In the genomic region with DNA sequence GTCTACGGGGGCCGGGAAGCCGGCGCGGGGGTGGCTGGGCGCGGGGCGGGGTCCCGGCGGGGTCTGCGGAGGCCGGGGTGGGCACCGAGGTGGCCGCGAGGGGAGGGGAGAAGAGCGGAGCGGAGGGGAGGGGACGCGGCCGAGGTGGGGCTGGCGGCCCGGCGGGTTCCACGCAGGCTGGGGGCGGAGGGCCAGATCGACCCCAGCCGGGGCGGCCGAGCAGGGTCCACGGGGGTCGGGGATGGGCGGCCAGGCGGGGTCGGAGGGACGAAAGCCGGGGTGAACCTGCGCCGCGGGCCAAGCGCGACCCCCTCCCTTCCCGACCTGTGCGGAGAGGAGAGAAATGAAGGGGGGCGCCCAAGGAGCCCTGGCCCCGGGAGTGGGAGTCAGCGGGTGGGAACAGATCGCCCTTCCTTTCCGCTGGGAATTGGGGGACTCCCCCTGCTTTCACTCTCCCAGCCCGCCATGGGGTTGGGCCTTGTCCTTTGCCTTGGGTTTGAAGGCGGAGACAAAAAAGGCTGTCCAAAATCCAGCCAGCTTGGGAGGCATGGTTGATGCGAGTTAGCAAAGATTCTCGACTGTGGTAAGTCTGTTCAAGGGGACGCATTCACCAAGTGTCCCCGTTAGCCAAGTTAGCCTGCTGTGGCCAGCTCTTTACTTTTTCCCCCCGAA, we compare ENCODE assay signal across 8 cellular contexts. TPM values are rescaled to one million over a fixed set of nuclear protein-coding genes. Genes with fewer than 3 reads are reported as not detected.
DNase-seq lines count a peak whose midpoint lies in the region; ATAC-seq and TF ChIP-seq lines count a peak whose summit lies in the region.

No MANE protein-coding gene starts in this region.

- H3K27me3 Mint-ChIP-seq in Caco-2 (ENCODE audit: insufficient read depth, unreplicated experiment) = no peaks in the 10 kb centered on the region

- WGBS in esophagus muscularis mucosa = 0% methylated on average over 6 of the region's 55 CpGs
- WGBS in testis, 2 donors = 0 to 4% methylated on average over 7 to 30 of the region's 55 CpGs

- H3K4me3 Mint-ChIP-seq in Caco-2 (ENCODE audit: unreplicated experiment) = peak overlapping the region; percentile 69

- H3K9me3 ChIP-seq in Caco-2 = no peaks in the 10 kb centered on the region
- H3K9me3 ChIP-seq in HUES48 (ENCODE audit: control insufficient read depth, insufficient read depth, low read length) = no peaks in the 10 kb centered on the region
- no peaks in the 10 kb centered on the region for H3K9me3 ChIP-seq in esophagus muscularis mucosa
- no peaks in the 10 kb centered on the region for H3K9me3 ChIP-seq in testis

- H3K36me3 ChIP-seq in Caco-2 (ENCODE audit: control insufficient read depth, insufficient read depth, low read length) = 0 out of 2 replicates have a peak, but pooled peaks cover 1% of the 10 kb centered on the region
- H3K36me3 ChIP-seq in HUES48 (ENCODE audit: control insufficient read depth, insufficient read depth, low read length) = peaks cover 11% of the 10 kb centered on the region
- no peaks in the 10 kb centered on the region for H3K36me3 ChIP-seq in esophagus muscularis mucosa
- H3K36me3 ChIP-seq in testis (ENCODE audit: low read depth, missing control alignments) = no peaks in the 10 kb centered on the region

- H3K27me3 ChIP-seq in Caco-2 (replicated peaks; ENCODE audit: control insufficient read depth, insufficient read depth, low read length) (no peaks in the 10 kb centered on the region), HUES48 (ENCODE audit: control insufficient read depth, insufficient read depth, low read length) (no peaks in the 10 kb centered on the region), esophagus muscularis mucosa (no peaks in the 10 kb centered on the region), testis (no peaks in the 10 kb centered on the region)

- intact Hi-C loops in Caco-2 (cut with micrococcal nuclease; ENCODE audit: unreplicated experiment) (loop anchor here (2.0 kb wide), 2 partner anchors 26 to 34 kb away; no protein-coding TSS in a partner anchor), esophagus muscularis mucosa (cut with DNase I) (loop anchor here (5.0 kb wide), 1 partner anchor 54 kb away; the partner anchor contains the start of gene TCP11L2), testis (cut with DNase I; ENCODE audit: low total_unique reads) (no loop called here)

- H3K27ac ChIP-seq in HUES48 (ENCODE audit: low read depth, low read length) (peak overlapping the region; percentile 69), esophagus muscularis mucosa (replicated peaks in 1 of 4) (peak overlapping the region; percentile 93 to 100 (median 96)), testis (peak overlapping the region; percentile 84 to 97)

- no peak for TF ChIP-seq EP300 in esophagus muscularis mucosa (IDR thresholded peaks at IDR 0.05)

- POLR2A ChIA-PET in Caco-2 (lab: Charles Lee) = interaction anchor here (1.0 kb wide), 2 partner anchors 27 to 110 kb away, joined by 3 read pairs; no protein-coding TSS in a partner anchor

- peaks cover 21% of the 10 kb centered on the region for H3K4me1 Mint-ChIP-seq in Caco-2 (ENCODE audit: low read depth, unreplicated experiment)

- H3K4me1 ChIP-seq in Caco-2 (peaks cover 23% of the 10 kb centered on the region), HUES48 (ENCODE audit: control insufficient read depth, insufficient read depth, low read length) (peaks cover 9% of the 10 kb centered on the region), esophagus muscularis mucosa (peaks cover 40 to 49% (median 46%) of the 10 kb centered on the region in 4 donors), testis (peaks cover 26% of the 10 kb centered on the region)

- peak overlapping the region; percentile 56 for H3K9ac ChIP-seq in HUES48 (ENCODE audit: low read depth, low read length)

- TSS peak; percentile 52 for BruUV-seq in Caco-2 (replicated peaks; lab: Mats Ljungman, UMichigan)

- no peaks in the 10 kb centered on the region for H3K9me3 Mint-ChIP-seq in Caco-2 (ENCODE audit: unreplicated experiment)

- peak; percentile 17 for ATAC-seq in GM19463 (IDR thresholded peaks at IDR 0.05; ENCODE audit: unreplicated experiment)

- H3K4me3 ChIP-seq in Caco-2 (ENCODE audit: low read depth, low read length) (peak overlapping the region; percentile 92), HUES48 (ENCODE audit: low read depth, low read length) (peak overlapping the region; percentile 89), esophagus muscularis mucosa (peak overlapping the region; percentile 74 to 95 (median 86)), testis (peak overlapping the region; percentile 75 to 80)

- TF ChIP-seq POLR2A in esophagus muscularis mucosa (IDR thresholded peaks at IDR 0.05; ENCODE audit: low read depth) (peak; percentile 16), testis (IDR thresholded peaks at IDR 0.05) (no peak)

- no peak overlapping the region for H3K27ac Mint-ChIP-seq in Caco-2 (ENCODE audit: unreplicated experiment)

- DNase-seq in Caco-2 = peak; percentile 53 to 56
- peak; percentile 68 for DNase-seq in activated CD8-positive, alpha-beta memory T cell treated with anti-CD3 and anti-CD28 coated beads, Interleukin-2, amount 50 U/mL, for 48 hours
- no peak for DNase-seq in esophagus muscularis mucosa (ENCODE audit: extremely low spot score)
- peak; percentile 37 for DNase-seq in mucosa of gallbladder (ENCODE audit: low spot score)
- DNase-seq in testis = peak; percentile 71
- no peak for DNase-seq in NCI-H128 (lab: John Stamatoyannopoulos, UW; ENCODE audit: unreplicated experiment)

- CTCF ChIA-PET in Caco-2 (lab: Charles Lee) = interaction anchor here (0.7 to 1.8 kb wide), 2 partner anchors 20 to 109 kb away, joined by 3 to 4 read pairs; partner anchors contain the start of gene POLR3B

- TF ChIP-seq CTCF in Caco-2 (IDR thresholded peaks at IDR 0.05; ENCODE audit: insufficient read depth in 1 of 2, low read depth in 1 of 2, low read length in 1 of 2, severe bottlenecking in 1 of 2, unreplicated experiment in 1 of 2) = no peak
- no peak for TF ChIP-seq CTCF in esophagus muscularis mucosa (IDR thresholded peaks at IDR 0.05)
- no peak for TF ChIP-seq CTCF in testis (IDR thresholded peaks at IDR 0.05)

- H3K36me3 Mint-ChIP-seq in Caco-2 (ENCODE audit: insufficient read depth, unreplicated experiment) = no peaks in the 10 kb centered on the region

RNA-seq across cellular contexts. Expression of gene CKAP4, which starts 0.5 kb away (rescaled TPM):
- total RNA-seq in Caco-2 (2022) (60.8 and 63.1 TPM in 2 replicates), esophagus muscularis mucosa (10 to 100 TPM; 28.7 to 51.6 (median 38.8) TPM), mucosa of gallbladder (51.0 TPM), testis (10 to 100 TPM; 26.8 to 31.3 TPM)
- 31.2 TPM for polyA plus RNA-seq in testis (ENCODE audit: insufficient read depth, low read depth, low replicate concordance)

RNA-seq across cellular contexts. Expression of gene TCP11L2, which starts 54.2 kb away (rescaled TPM):
- total RNA-seq in Caco-2 (2022) = 7.7 and 11.8 TPM in 2 replicates
- 10 to 100 TPM; 32.1 to 52.3 (median 39.5) TPM for total RNA-seq in esophagus muscularis mucosa
- total RNA-seq in mucosa of gallbladder = 48.9 TPM
- total RNA-seq in testis = 10 to 100 TPM; 31.0 to 33.9 TPM
- polyA plus RNA-seq in testis (ENCODE audit: insufficient read depth, low read depth, low replicate concordance) = 15.8 TPM

Comparison
In these comparisons a context has a peak if more than half of its experiments do, and no peak if none do; other contexts are left out.
1. DNase-seq: peak in Caco-2 (2 of 2), activated CD8-positive, alpha-beta memory T cell treated with anti-CD3 and anti-CD28 coated beads, Interleukin-2, amount 50 U/mL, for 48 hours (single experiment), mucosa of gallbladder (single experiment) and testis (single experiment); none in esophagus muscularis mucosa (single experiment) and NCI-H128 (single experiment).
2. Peak in every context shown above with its lines, with median percentiles within 50 percentile points of each other: H3K4me3 ChIP-seq and H3K27ac ChIP-seq.